In the genomic region with DNA sequence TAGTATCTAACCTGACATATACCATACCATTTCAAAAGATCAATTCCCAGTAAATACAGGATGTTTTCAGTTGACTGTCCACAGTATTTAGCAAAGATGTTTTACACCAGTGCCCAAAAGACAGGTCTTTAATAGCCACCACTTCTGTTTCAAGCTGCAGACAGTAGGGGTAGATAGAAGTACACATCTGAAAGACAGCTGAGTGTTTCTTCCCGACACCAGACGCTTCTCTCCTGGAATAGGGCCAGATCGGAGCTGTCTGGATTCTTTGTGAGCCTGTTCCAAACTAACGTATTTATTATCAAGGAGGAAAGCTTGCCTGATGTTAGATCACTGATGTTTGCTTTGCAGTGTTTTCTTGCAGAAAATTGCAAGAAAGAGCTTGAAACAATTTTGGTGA, we compare ENCODE assay signal across 10 cellular contexts.
DNase-seq lines count a peak whose midpoint lies in the region; ATAC-seq and TF ChIP-seq lines count a peak whose summit lies in the region.
"Had no signal": no experiment of that assay in that cellular context is flagged by ENCODE, and none has a peak within 500 bp of the region (broad histone marks: within the 10 kb centered on the region; RNA-seq: fewer than 3 reads in every experiment).

No MANE protein-coding gene starts in this region.

- H3K27me3 ChIP-seq in esophagus muscularis mucosa (no peaks in the 10 kb centered on the region), neural cell (ENCODE audit: insufficient read depth, low read depth, low read length) (no peaks in the 10 kb centered on the region)

- peaks cover 5 to 31% (median 28%) of the 10 kb centered on the region in 4 donors for H3K4me1 ChIP-seq in esophagus muscularis mucosa

- no peaks in the 10 kb centered on the region for H3K36me3 Mint-ChIP-seq in activated T-cell treated with anti-CD3 and anti-CD28 coated beads, Interleukin-2, amount 50 U/mL, for 4 hours (ENCODE audit: insufficient read depth)

- intact Hi-C loops in esophagus muscularis mucosa (cut with DNase I): loop anchor here (10.0 kb wide), 1 partner anchor 130 kb away; no protein-coding TSS in a partner anchor

- no peak for TF ChIP-seq EP300 in esophagus muscularis mucosa (IDR thresholded peaks at IDR 0.05)
- TF ChIP-seq EP300 in neural cell (conservative IDR thresholded peaks at IDR 0.05; ENCODE audit: poor library complexity, severe bottlenecking): no peak

- H3K36me3 ChIP-seq in esophagus muscularis mucosa: no peaks in the 10 kb centered on the region
- no peaks in the 10 kb centered on the region for H3K36me3 ChIP-seq in neural cell (ENCODE audit: insufficient read depth, low read length)

- H3K4me3 Mint-ChIP-seq in activated T-cell treated with anti-CD3 and anti-CD28 coated beads, Interleukin-2, amount 50 U/mL, for 4 hours: no peak overlapping the region

- no peaks in the 10 kb centered on the region for H3K27me3 Mint-ChIP-seq in activated T-cell treated with anti-CD3 and anti-CD28 coated beads, Interleukin-2, amount 50 U/mL, for 4 hours (ENCODE audit: low read depth)

- no peak overlapping the region for H3K9ac ChIP-seq in neural cell (ENCODE audit: low read length)

- H3K4me3 ChIP-seq in esophagus muscularis mucosa: no peak overlapping the region
- H3K4me3 ChIP-seq in neural cell (ENCODE audit: low read length): no peak overlapping the region

- H3K79me2 ChIP-seq in neural cell (replicated peaks; ENCODE audit: insufficient read depth, low read length): no peaks in the 10 kb centered on the region

- H3K4me2 ChIP-seq in neural cell (ENCODE audit: low read length): no peak overlapping the region

- H2AFZ ChIP-seq in neural cell (ENCODE audit: low read depth, low read length): no peak overlapping the region

- no peaks in the 10 kb centered on the region for H3K9me2 ChIP-seq in neural cell (ENCODE audit: insufficient read depth, low read length)

- no peaks in the 10 kb centered on the region for H3K4me1 Mint-ChIP-seq in activated T-cell treated with anti-CD3 and anti-CD28 coated beads, Interleukin-2, amount 50 U/mL, for 4 hours (ENCODE audit: low read depth)

- DNase-seq in D341Med (ENCODE audit: low spot score): peak; percentile 52
- DNase-seq in NCI-H69 (lab: John Stamatoyannopoulos, UW): peak; percentile 20
- DNase-seq in esophagus muscularis mucosa (ENCODE audit: extremely low spot score): no peak
- no peak for DNase-seq in C1 segment of cervical spinal cord (lab: John Stamatoyannopoulos, UW)
- no peak for DNase-seq in activated T-cell treated with anti-CD3 and anti-CD28 coated beads, Interleukin-2, amount 50 U/mL, for 4 hours
- DNase-seq: DMS79 treated with DMSO at 0.1 percent for 48 hours had no signal

- H4K20me1 ChIP-seq in neural cell (ENCODE audit: insufficient read depth): no peaks in the 10 kb centered on the region

- peak; percentile 35 for TF ChIP-seq RAD21 in neural cell (conservative IDR thresholded peaks at IDR 0.05)

- H3K9me3 ChIP-seq in esophagus muscularis mucosa (no peaks in the 10 kb centered on the region), neural cell (ENCODE audit: low read length) (no peaks in the 10 kb centered on the region)

- H3K27ac ChIP-seq in esophagus muscularis mucosa (replicated peaks in 1 of 4) (no peak overlapping the region), neural cell (ENCODE audit: low read length) (no peak overlapping the region)

- ATAC-seq in GM21447 (IDR thresholded peaks at IDR 0.05; ENCODE audit: unreplicated experiment) (no peak), HG02938 (IDR thresholded peaks at IDR 0.05; ENCODE audit: unreplicated experiment) (no peak)
- ATAC-seq in activated T-cell treated with anti-CD3 and anti-CD28 coated beads, Interleukin-2, amount 50 U/mL, for 4 hours: no peak
- ATAC-seq: esophagus mucosa had no signal

- H3F3A ChIP-seq in neural cell (ENCODE audit: insufficient read depth, low read length, poor library complexity, severe bottlenecking): no peaks in the 10 kb centered on the region

- no peak for TF ChIP-seq POLR2A in esophagus muscularis mucosa (IDR thresholded peaks at IDR 0.05; ENCODE audit: low read depth)

- TF ChIP-seq CTCF in esophagus muscularis mucosa (IDR thresholded peaks at IDR 0.05) (peak in 2 of 3 experiments; percentile 21 to 32), neural cell (IDR thresholded peaks at IDR 0.05; ENCODE audit: poor library complexity, severe bottlenecking) (no peak)

- 28% methylated on average over 4 of the region's 4 CpGs for WGBS in esophagus muscularis mucosa

- H3K9me3 Mint-ChIP-seq in activated T-cell treated with anti-CD3 and anti-CD28 coated beads, Interleukin-2, amount 50 U/mL, for 4 hours: no peaks in the 10 kb centered on the region

TF ChIP-seq in neural cell, 6 proteins besides CTCF, POLR2A, EP300 and RAD21:
- no peak for TF ChIP-seq REST (IDR thresholded peaks at IDR 0.05; ENCODE audit: borderline replicate concordance)
- TF ChIP-seq MXI1 (conservative IDR thresholded peaks at IDR 0.05; ENCODE audit: poor library complexity, severe bottlenecking): no peak
- no peak for TF ChIP-seq SMC3 (conservative IDR thresholded peaks at IDR 0.05; ENCODE audit: poor library complexity)
- no peak for TF ChIP-seq EZH2 (IDR thresholded peaks at IDR 0.05; ENCODE audit: borderline replicate concordance, insufficient read depth, low read length, poor library complexity, severe bottlenecking)
- no peak for TF ChIP-seq POLR2AphosphoS5 (IDR thresholded peaks at IDR 0.05)

Comparison
In these comparisons a context has a peak if more than half of its experiments do, and no peak if none do; other contexts are left out.
1. DNase-seq: peak in D341Med (single experiment) and NCI-H69 (single experiment); none in esophagus muscularis mucosa (single experiment), C1 segment of cervical spinal cord (0 of 14) and activated T-cell treated with anti-CD3 and anti-CD28 coated beads, Interleukin-2, amount 50 U/mL, for 4 hours (single experiment).